In the genomic region with DNA sequence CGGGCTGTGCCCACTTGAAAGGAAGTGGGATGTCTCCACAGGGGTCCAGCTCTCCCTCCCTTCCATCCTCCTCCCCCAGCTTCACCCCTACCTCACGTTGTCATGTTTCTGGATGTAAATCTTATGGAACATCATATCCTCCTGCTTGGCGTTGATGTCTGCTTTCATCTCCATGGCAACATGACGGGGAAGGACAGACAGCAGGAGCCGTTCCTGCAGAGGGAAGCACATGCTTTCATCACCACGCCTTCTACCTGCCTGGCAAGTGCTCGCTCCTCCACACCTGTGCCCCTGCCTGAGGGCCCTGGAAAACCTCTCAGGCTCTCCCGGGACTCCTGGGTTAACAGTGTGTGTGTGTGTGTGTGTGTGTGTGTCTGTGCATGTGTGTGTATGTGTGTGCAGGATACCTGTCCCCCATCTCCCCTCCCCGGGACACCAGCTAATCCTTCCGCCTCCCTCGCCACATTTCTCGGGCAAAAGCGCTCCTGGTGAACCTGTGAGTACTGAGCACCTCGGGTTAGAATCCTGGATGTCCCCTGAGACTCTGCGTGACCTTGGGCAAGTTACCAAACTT, we compare ENCODE assay signal across 16 cellular contexts.
DNase-seq lines count a peak whose midpoint lies in the region; ATAC-seq, FAIRE-seq and TF ChIP-seq lines count a peak whose summit lies in the region.
"Had no signal": no experiment of that assay in that cellular context is flagged by ENCODE, and none has a peak within 500 bp of the region (broad histone marks: within the 10 kb centered on the region; RNA-seq: fewer than 3 reads in every experiment).

No MANE protein-coding gene starts in this region.

- H3K4me1 ChIP-seq in DND-41 (ENCODE audit: insufficient read depth, low read length) = no peaks in the 10 kb centered on the region
- peaks cover 0 to 61% (median 56%) of the 10 kb centered on the region in 4 donors for H3K4me1 ChIP-seq in sigmoid colon

- H3K9me3 ChIP-seq in DND-41 (ENCODE audit: insufficient read depth, low read length, severe bottlenecking) = no peaks in the 10 kb centered on the region
- H3K9me3 ChIP-seq in sigmoid colon = no peaks in the 10 kb centered on the region

- H3K36me3 ChIP-seq in DND-41 (ENCODE audit: insufficient read depth, low read length) (no peaks in the 10 kb centered on the region), sigmoid colon (peaks cover 0 to 24% (median 3%) of the 10 kb centered on the region in 4 donors)

- TF ChIP-seq CTCF in DND-41 (IDR thresholded peaks at IDR 0.05; ENCODE audit: borderline replicate concordance, extremely low read depth, low read length, poor library complexity, severe bottlenecking) = no peak
- no peak for TF ChIP-seq CTCF in coronary artery (IDR thresholded peaks at IDR 0.05)
- TF ChIP-seq CTCF in sigmoid colon (IDR thresholded peaks at IDR 0.05) = no peak

- intact Hi-C loops in sigmoid colon (cut with DNase I) = no loop called here

- H3K4me3 ChIP-seq in DND-41 (ENCODE audit: low read depth in 1 of 2, low read length in 2 of 2) = no peak overlapping the region
- H3K4me3 ChIP-seq in coronary artery = no peak overlapping the region
- no peak overlapping the region for H3K4me3 ChIP-seq in sigmoid colon

- no peak overlapping the region for H3K27ac ChIP-seq in DND-41 (ENCODE audit: low read length)
- peak overlapping the region in 1 of 2 donors; percentile 84 for H3K27ac ChIP-seq in coronary artery
- H3K27ac ChIP-seq in sigmoid colon = peak overlapping the region in 1 of 4 donors; percentile 74

- H3K4me2 ChIP-seq in DND-41 (ENCODE audit: insufficient read depth, low read length) = no peak overlapping the region

- DNase-seq in DND-41 (no peak), NCI-H187 (lab: John Stamatoyannopoulos, UW) (peak; percentile 6 to 24), coronary artery (ENCODE audit: low spot score) (peak; percentile 62), sigmoid colon (peak; percentile 53), AML-193 (lab: John Stamatoyannopoulos, UW) (no peak), RCC 7860 (ENCODE audit: low spot score) (no peak)
- DNase-seq: activated CD4-positive, alpha-beta T cell treated with anti-CD3 and anti-CD28 coated beads, Interleukin-2, amount 50 U/mL, for 48 hours; amniotic stem cell; EL; GOT3; mammary epithelial cell; NCI-H446; substantia nigra had no signal

- no peak for TF ChIP-seq EP300 in sigmoid colon (IDR thresholded peaks at IDR 0.05)

- H3K79me2 ChIP-seq in DND-41 (ENCODE audit: insufficient read depth, low read length) = no peaks in the 10 kb centered on the region

- no peak overlapping the region for H3K9ac ChIP-seq in DND-41 (ENCODE audit: low read depth, low read length)

- no peak for TF ChIP-seq POLR2A in sigmoid colon (IDR thresholded peaks at IDR 0.05)

- no peak for FAIRE-seq in RCC 7860 (lab: Jason Lieb, UNC)
- FAIRE-seq: TTC549 had no signal

- peaks cover 12% of the 10 kb centered on the region for H3K27me3 ChIP-seq in DND-41 (ENCODE audit: insufficient read depth, low read length, poor library complexity)
- H3K27me3 ChIP-seq in sigmoid colon = no peaks in the 10 kb centered on the region

- H4K20me1 ChIP-seq in DND-41 (ENCODE audit: insufficient read depth, low read length) = peaks cover 12% of the 10 kb centered on the region; the same call in 1 of the 2 replicates

- 56 to 64% methylated on average over 15 of the region's 15 CpGs for WGBS in sigmoid colon, 2 donors

- no peak overlapping the region for H2AFZ ChIP-seq in DND-41 (ENCODE audit: low read depth, low read length)

- 0 out of 3 replicates have a peak, but pooled peaks have one; percentile 13 for ATAC-seq in DND-41 (ENCODE audit: insufficient read depth, low read depth)
- no peak for ATAC-seq in HG02884 (IDR thresholded peaks at IDR 0.05; ENCODE audit: unreplicated experiment)
- ATAC-seq: natural killer cell treated with Interleukin-12 subunit alpha and Interleukin-12 subunit beta and Interleukin-15 and Interleukin-18, amount 100 ng/mL, for 72 hours had no signal

Comparison
In these comparisons a context has a peak if more than half of its experiments do, and no peak if none do; other contexts are left out.
1. DNase-seq: peak in NCI-H187 (2 of 2), coronary artery (single experiment) and sigmoid colon (single experiment); none in DND-41 (single experiment), AML-193 (0 of 2) and RCC 7860 (single experiment).